In genomic region chr1:35451125-35451528, GRCh38 we compare ENCODE assay signal across 8 cellular contexts.
A peak's percentile ranks its signal among the peaks of the same experiment; 100 is the strongest.
DNase-seq lines count a peak whose midpoint lies in the region; ATAC-seq, FAIRE-seq and TF ChIP-seq lines count a peak whose summit lies in the region.

No MANE protein-coding gene starts in this region.

- FAIRE-seq in GM19239 (lab: Jason Lieb, UNC), result peak; percentile 86

- DNase-seq in AG09319 (ENCODE audit: extremely low read depth, low read depth) (peak; percentile 59), GM19239 (ENCODE audit: insufficient read length, low spot score) (peak; percentile 63), NCI-H2171 (lab: John Stamatoyannopoulos, UW) (peak; percentile 32), left kidney (ENCODE audit: low read depth, low spot score) (peak; percentile 87)
- peak; percentile 67 for DNase-seq in activated CD4-positive, CD25-positive, alpha-beta regulatory T cell treated with anti-CD3 and anti-CD28 coated beads, Interleukin-2, amount 50 U/mL, for 72 hours
- DNase-seq in central memory CD4-positive, alpha-beta T cell, result peak; percentile 67
- DNase-seq in stimulated activated CD4-positive, alpha-beta T cell treated with anti-CD3 and anti-CD28 coated beads, Interleukin-4, amount 100 ng/mL, for 24 hours, result peak; percentile 82

- ATAC-seq in GM18907 (IDR thresholded peaks at IDR 0.05; ENCODE audit: unreplicated experiment), result no peak

- TF ChIP-seq CTCF in AG09319 (IDR thresholded peaks at IDR 0.05; ENCODE audit: low read depth, low read length), result peak; percentile 94

Comparison
In these comparisons a context has a peak if more than half of its experiments do, and no peak if none do; other contexts are left out.
1. DNase-seq: peak in every context shown above with its lines; median percentile 87 in left kidney; 82 in stimulated activated CD4-positive, alpha-beta T cell treated with anti-CD3 and anti-CD28 coated beads, Interleukin-4, amount 100 ng/mL, for 24 hours; 67 in activated CD4-positive, CD25-positive, alpha-beta regulatory T cell treated with anti-CD3 and anti-CD28 coated beads, Interleukin-2, amount 50 U/mL, for 72 hours; 67 in central memory CD4-positive, alpha-beta T cell; 63 in GM19239; 59 in AG09319; 32 in NCI-H2171.